1 cellular context compared by ENCODE assay signal in the genomic region with DNA sequence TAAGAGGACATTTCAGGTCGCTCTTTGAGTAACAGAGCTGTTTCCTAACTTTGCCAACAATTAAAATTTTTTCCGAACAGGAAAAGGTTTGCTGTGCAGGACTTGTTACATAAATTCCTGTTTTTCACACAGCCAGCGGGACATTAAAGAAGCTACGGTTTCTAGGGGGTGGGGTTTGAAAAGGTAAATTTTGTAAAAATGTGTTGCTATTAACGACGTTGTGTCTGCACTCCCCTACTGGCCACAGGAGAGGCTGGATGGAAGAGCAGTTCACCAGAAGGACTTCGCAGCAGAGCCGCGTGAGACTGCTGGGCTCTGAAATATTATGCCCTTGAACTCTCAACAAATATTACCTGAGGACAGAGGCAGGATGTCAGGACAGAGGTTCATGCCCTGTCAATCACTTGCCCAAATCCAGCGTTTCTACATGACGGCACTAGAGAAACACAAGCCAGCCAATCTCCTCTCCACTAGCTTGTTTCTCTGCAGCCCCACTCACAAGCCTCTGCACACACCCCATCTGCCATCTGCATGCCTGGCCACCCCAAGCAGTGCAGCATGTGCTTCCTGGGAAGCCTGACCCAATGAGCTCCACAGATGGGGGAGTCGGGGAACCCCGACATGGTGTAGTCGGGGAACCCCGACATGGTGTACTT.
TF ChIP-seq lines count a peak whose summit lies in the region.

No MANE protein-coding gene starts in this region.

TF ChIP-seq in HepG2, 621 proteins besides CTCF, POLR2A, EP300 and RAD21 (continued from another document and continues in another):
- TF ChIP-seq, protein P1, sequence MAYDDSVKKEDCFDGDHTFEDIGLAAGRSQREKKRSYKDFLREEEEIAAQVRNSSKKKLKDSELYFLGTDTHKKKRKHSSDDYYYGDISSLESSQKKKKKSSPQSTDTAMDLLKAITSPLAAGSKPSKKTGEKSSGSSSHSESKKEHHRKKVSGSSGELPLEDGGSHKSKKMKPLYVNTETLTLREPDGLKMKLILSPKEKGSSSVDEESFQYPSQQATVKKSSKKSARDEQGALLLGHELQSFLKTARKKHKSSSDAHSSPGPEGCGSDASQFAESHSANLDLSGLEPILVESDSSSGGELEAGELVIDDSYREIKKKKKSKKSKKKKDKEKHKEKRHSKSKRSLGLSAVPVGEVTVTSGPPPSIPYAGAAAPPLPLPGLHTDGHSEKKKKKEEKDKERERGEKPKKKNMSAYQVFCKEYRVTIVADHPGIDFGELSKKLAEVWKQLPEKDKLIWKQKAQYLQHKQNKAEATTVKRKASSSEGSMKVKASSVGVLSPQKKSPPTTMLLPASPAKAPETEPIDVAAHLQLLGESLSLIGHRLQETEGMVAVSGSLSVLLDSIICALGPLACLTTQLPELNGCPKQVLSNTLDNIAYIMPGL (CRISPR knock-in tag; IDR thresholded peaks at IDR 0.05; ENCODE audit: borderline replicate concordance in 1 of 2, low read depth in 1 of 2), result peak in 1 of 2 experiments; percentile 81; a peak in 1 of 4 replicates
- TF ChIP-seq ZNF253 (CRISPR knock-in tag; IDR thresholded peaks at IDR 0.05; ENCODE audit: borderline replicate concordance), result no peak
- TF ChIP-seq FOXK1 (CRISPR knock-in tag; IDR thresholded peaks at IDR 0.05; ENCODE audit: borderline replicate concordance, low read depth), result no peak
- TF ChIP-seq FOXK2 (IDR thresholded peaks at IDR 0.05), result peak; percentile 50; the same call in 1 of the 2 replicates
- no peak for TF ChIP-seq ZNF207 (IDR thresholded peaks at IDR 0.05; ENCODE audit: borderline replicate concordance)
- no peak for TF ChIP-seq MLLT10 (CRISPR knock-in tag; IDR thresholded peaks at IDR 0.05)
- TF ChIP-seq ZNF282 (IDR thresholded peaks at IDR 0.05; ENCODE audit: partially characterized antibody), result no peak
- TF ChIP-seq, protein P2, sequence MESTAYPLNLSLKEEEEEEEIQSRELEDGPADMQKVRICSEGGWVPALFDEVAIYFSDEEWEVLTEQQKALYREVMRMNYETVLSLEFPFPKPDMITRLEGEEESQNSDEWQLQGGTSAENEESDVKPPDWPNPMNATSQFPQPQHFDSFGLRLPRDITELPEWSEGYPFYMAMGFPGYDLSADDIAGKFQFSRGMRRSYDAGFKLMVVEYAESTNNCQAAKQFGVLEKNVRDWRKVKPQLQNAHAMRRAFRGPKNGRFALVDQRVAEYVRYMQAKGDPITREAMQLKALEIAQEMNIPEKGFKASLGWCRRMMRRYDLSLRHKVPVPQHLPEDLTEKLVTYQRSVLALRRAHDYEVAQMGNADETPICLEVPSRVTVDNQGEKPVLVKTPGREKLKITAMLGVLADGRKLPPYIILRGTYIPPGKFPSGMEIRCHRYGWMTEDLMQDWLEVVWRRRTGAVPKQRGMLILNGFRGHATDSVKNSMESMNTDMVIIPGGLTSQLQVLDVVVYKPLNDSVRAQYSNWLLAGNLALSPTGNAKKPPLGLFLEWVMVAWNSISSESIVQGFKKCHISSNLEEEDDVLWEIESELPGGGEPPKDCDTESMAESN (CRISPR knock-in tag; conservative IDR thresholded peaks at IDR 0.05), result 0 out of 2 replicates have a peak, but pooled peaks have one; percentile 18
- no peak for TF ChIP-seq CCAR2 (optimal IDR thresholded peaks at IDR 0.05; ENCODE audit: low read depth, low read length)
- no peak for TF ChIP-seq KDM1A (CRISPR knock-in tag; IDR thresholded peaks at IDR 0.05)
- peak; percentile 71 for TF ChIP-seq PATZ1 (CRISPR knock-in tag; IDR thresholded peaks at IDR 0.05)
- TF ChIP-seq CREB1 (IDR thresholded peaks at IDR 0.05), result no peak
- 0 out of 2 replicates have a peak, but pooled peaks have one; percentile 14 for TF ChIP-seq CREB1 (CRISPR knock-in tag; IDR thresholded peaks at IDR 0.05)
- TF ChIP-seq, protein P3, sequence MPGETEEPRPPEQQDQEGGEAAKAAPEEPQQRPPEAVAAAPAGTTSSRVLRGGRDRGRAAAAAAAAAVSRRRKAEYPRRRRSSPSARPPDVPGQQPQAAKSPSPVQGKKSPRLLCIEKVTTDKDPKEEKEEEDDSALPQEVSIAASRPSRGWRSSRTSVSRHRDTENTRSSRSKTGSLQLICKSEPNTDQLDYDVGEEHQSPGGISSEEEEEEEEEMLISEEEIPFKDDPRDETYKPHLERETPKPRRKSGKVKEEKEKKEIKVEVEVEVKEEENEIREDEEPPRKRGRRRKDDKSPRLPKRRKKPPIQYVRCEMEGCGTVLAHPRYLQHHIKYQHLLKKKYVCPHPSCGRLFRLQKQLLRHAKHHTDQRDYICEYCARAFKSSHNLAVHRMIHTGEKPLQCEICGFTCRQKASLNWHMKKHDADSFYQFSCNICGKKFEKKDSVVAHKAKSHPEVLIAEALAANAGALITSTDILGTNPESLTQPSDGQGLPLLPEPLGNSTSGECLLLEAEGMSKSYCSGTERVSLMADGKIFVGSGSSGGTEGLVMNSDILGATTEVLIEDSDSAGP (CRISPR knock-in tag; IDR thresholded peaks at IDR 0.05; ENCODE audit: borderline replicate concordance), result no peak; the same call in 1 of the 2 replicates
- TF ChIP-seq HNRNPL (IDR thresholded peaks at IDR 0.05; ENCODE audit: low read depth, low read length), result no peak
- 0 out of 2 replicates have a peak, but pooled peaks have one; percentile 28 for TF ChIP-seq SALL2 (CRISPR knock-in tag; IDR thresholded peaks at IDR 0.05)
- 0 out of 2 replicates have a peak, but pooled peaks have one; percentile 21 for TF ChIP-seq KMT2A (CRISPR knock-in tag; IDR thresholded peaks at IDR 0.05)
- TF ChIP-seq SRF (IDR thresholded peaks at IDR 0.05; ENCODE audit: low read depth, low read length), result no peak
- TF ChIP-seq KLF16 (CRISPR knock-in tag; IDR thresholded peaks at IDR 0.05), result no peak
- TF ChIP-seq, protein P4, sequence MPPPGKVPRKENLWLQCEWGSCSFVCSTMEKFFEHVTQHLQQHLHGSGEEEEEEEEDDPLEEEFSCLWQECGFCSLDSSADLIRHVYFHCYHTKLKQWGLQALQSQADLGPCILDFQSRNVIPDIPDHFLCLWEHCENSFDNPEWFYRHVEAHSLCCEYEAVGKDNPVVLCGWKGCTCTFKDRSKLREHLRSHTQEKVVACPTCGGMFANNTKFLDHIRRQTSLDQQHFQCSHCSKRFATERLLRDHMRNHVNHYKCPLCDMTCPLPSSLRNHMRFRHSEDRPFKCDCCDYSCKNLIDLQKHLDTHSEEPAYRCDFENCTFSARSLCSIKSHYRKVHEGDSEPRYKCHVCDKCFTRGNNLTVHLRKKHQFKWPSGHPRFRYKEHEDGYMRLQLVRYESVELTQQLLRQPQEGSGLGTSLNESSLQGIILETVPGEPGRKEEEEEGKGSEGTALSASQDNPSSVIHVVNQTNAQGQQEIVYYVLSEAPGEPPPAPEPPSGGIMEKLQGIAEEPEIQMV (CRISPR knock-in tag; IDR thresholded peaks at IDR 0.05; ENCODE audit: low read depth), result no peak
- no peak for TF ChIP-seq ZNF33A (CRISPR knock-in tag; IDR thresholded peaks at IDR 0.05; ENCODE audit: borderline replicate concordance)
- peak; percentile 62 for TF ChIP-seq XRCC5 (optimal IDR thresholded peaks at IDR 0.05; ENCODE audit: low read length)
- no peak for TF ChIP-seq ZNF143 (CRISPR knock-in tag; IDR thresholded peaks at IDR 0.05)
- TF ChIP-seq, protein P5, sequence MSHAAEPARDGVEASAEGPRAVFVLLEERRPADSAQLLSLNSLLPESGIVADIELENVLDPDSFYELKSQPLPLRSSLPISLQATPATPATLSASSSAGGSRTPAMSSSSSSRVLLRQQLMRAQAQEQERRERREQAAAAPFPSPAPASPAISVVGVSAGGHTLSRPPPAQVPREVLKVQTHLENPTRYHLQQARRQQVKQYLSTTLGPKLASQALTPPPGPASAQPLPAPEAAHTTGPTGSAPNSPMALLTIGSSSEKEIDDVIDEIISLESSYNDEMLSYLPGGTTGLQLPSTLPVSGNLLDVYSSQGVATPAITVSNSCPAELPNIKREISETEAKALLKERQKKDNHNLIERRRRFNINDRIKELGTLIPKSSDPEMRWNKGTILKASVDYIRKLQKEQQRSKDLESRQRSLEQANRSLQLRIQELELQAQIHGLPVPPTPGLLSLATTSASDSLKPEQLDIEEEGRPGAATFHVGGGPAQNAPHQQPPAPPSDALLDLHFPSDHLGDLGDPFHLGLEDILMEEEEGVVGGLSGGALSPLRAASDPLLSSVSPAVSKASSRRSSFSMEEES (CRISPR knock-in tag; IDR thresholded peaks at IDR 0.05), result peak; percentile 51; the same call in 1 of the 2 replicates
- TF ChIP-seq ZNF354B (CRISPR knock-in tag; IDR thresholded peaks at IDR 0.05), result no peak
- TF ChIP-seq RAD51 (IDR thresholded peaks at IDR 0.05; ENCODE audit: borderline replicate concordance), result no peak
- TF ChIP-seq ZNF850 (CRISPR knock-in tag; conservative IDR thresholded peaks at IDR 0.05), result no peak
- no peak for TF ChIP-seq ZNF605 (CRISPR knock-in tag; IDR thresholded peaks at IDR 0.05)
- TF ChIP-seq SNAPC5 (CRISPR knock-in tag; IDR thresholded peaks at IDR 0.05; ENCODE audit: borderline replicate concordance), result no peak
- TF ChIP-seq ZNF274 (CRISPR knock-in tag; IDR thresholded peaks at IDR 0.05), result no peak
- TF ChIP-seq, protein P6, sequence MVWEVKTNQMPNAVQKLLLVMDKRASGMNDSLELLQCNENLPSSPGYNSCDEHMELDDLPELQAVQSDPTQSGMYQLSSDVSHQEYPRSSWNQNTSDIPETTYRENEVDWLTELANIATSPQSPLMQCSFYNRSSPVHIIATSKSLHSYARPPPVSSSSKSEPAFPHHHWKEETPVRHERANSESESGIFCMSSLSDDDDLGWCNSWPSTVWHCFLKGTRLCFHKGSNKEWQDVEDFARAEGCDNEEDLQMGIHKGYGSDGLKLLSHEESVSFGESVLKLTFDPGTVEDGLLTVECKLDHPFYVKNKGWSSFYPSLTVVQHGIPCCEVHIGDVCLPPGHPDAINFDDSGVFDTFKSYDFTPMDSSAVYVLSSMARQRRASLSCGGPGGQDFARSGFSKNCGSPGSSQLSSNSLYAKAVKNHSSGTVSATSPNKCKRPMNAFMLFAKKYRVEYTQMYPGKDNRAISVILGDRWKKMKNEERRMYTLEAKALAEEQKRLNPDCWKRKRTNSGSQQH (CRISPR knock-in tag; IDR thresholded peaks at IDR 0.05; ENCODE audit: low read depth), result no peak
- TF ChIP-seq ZBTB7A (CRISPR knock-in tag; IDR thresholded peaks at IDR 0.05), result no peak
- TF ChIP-seq ZMYM2 (CRISPR knock-in tag; IDR thresholded peaks at IDR 0.05), result peak; percentile 62
- peak; percentile 69; the same call in 1 of the 2 replicates for TF ChIP-seq ZFP36L1 (CRISPR knock-in tag; IDR thresholded peaks at IDR 0.05)
- no peak for TF ChIP-seq SATB2 (CRISPR knock-in tag; IDR thresholded peaks at IDR 0.05)
- 0 out of 2 replicates have a peak, but pooled peaks have one; percentile 9 for TF ChIP-seq MED13 (CRISPR knock-in tag; IDR thresholded peaks at IDR 0.05)
- TF ChIP-seq ZSCAN20 (CRISPR knock-in tag; IDR thresholded peaks at IDR 0.05; ENCODE audit: borderline replicate concordance), result no peak
- no peak for TF ChIP-seq ZNF251 (CRISPR knock-in tag; IDR thresholded peaks at IDR 0.05)
- TF ChIP-seq CBX1 (IDR thresholded peaks at IDR 0.05; ENCODE audit: low read depth), result no peak
- TF ChIP-seq ZNF33B (CRISPR knock-in tag; IDR thresholded peaks at IDR 0.05), result no peak
- TF ChIP-seq, protein P7, sequence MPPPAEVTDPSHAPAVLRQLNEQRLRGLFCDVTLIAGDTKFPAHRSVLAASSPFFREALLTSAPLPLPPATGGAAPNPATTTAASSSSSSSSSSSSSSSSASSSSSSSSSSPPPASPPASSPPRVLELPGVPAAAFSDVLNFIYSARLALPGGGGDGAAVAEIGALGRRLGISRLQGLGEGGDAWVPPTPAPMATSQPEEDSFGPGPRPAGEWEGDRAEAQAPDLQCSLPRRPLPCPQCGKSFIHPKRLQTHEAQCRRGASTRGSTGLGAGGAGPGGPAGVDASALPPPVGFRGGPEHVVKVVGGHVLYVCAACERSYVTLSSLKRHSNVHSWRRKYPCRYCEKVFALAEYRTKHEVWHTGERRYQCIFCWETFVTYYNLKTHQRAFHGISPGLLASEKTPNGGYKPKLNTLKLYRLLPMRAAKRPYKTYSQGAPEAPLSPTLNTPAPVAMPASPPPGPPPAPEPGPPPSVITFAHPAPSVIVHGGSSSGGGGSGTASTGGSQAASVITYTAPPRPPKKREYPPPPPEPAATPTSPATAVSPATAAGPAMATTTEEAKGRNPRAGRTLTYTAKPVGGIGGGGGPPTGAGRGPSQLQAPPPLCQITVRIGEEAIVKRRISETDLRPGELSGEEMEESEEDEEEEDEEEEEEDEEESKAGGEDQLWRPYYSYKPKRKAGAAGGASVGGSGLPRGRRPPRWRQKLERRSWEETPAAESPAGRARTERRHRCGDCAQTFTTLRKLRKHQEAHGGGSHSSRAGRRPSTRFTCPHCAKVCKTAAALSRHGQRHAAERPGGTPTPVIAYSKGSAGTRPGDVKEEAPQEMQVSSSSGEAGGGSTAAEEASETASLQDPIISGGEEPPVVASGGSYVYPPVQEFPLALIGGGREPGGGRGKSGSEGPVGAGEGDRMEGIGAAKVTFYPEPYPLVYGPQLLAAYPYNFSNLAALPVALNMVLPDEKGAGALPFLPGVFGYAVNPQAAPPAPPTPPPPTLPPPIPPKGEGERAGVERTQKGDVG (CRISPR knock-in tag; IDR thresholded peaks at IDR 0.05; ENCODE audit: borderline replicate concordance), result no peak
- TF ChIP-seq GABPA (IDR thresholded peaks at IDR 0.05; ENCODE audit: low read depth, low read length), result no peak
- no peak for TF ChIP-seq GABPA (CRISPR knock-in tag; IDR thresholded peaks at IDR 0.05; ENCODE audit: low read depth)
- peak; percentile 71; the same call in 1 of the 2 replicates for TF ChIP-seq HDAC1 (CRISPR knock-in tag; IDR thresholded peaks at IDR 0.05)
- TF ChIP-seq ZNF331 (CRISPR knock-in tag; IDR thresholded peaks at IDR 0.05), result peak; percentile 58; the same call in 1 of the 2 replicates
- TF ChIP-seq CHD4 (IDR thresholded peaks at IDR 0.05; ENCODE audit: borderline replicate concordance, low read length), result no peak
- TF ChIP-seq ZNF136 (CRISPR knock-in tag; IDR thresholded peaks at IDR 0.05; ENCODE audit: low read depth), result no peak
- no peak for TF ChIP-seq ZNF101 (CRISPR knock-in tag; IDR thresholded peaks at IDR 0.05; ENCODE audit: borderline replicate concordance, low read depth)
